16 cellular contexts compared by ENCODE assay signal in genomic region chr21:42695324-42696025, GRCh38. TPM values are rescaled to one million over a fixed set of nuclear protein-coding genes. Genes with fewer than 3 reads are reported as not detected.
A peak's percentile ranks its signal among the peaks of the same experiment; 100 is the strongest.
DNase-seq lines count a peak whose midpoint lies in the region; ATAC-seq, FAIRE-seq and TF ChIP-seq lines count a peak whose summit lies in the region.
"Had no signal": no experiment of that assay in that cellular context is flagged by ENCODE, and none has a peak within 500 bp of the region (broad histone marks: within the 10 kb centered on the region; RNA-seq: fewer than 3 reads in every experiment).

No MANE protein-coding gene starts in this region.

- peak overlapping the region in 1 of 2 donors; percentile 43 for H3K27ac ChIP-seq in breast epithelium
- H3K27ac ChIP-seq in small intestine (ENCODE audit: low read depth in 1 of 2, low read length in 1 of 2) = no peak overlapping the region
- H3K27ac ChIP-seq: A549, colonic mucosa, lower lobe of right lung, uterus had no signal

- H3K27me3 Mint-ChIP-seq in MCF 10A (ENCODE audit: insufficient read depth, unreplicated experiment) = peaks cover 38% of the 10 kb centered on the region

- ATAC-seq in left ventricle myocardium superior = peak; percentile 74
- ATAC-seq: A549; stimulated activated effector memory CD8-positive, alpha-beta T cell treated with anti-CD3 and anti-CD28 coated beads, Interleukin-12 subunit alpha, Interleukin-12 subunit beta, amount 100 ng/mL, for 72 hours had no signal

- H3K4me1 ChIP-seq in breast epithelium (no peaks in the 10 kb centered on the region), small intestine (ENCODE audit: control insufficient read depth in 2 of 2, insufficient read depth in 1 of 2, low read depth in 1 of 2, low read length in 1 of 2) (no peaks in the 10 kb centered on the region)
- H3K4me1 ChIP-seq: A549, colonic mucosa, lower lobe of right lung, uterus had no signal

- H3K4me3 ChIP-seq in breast epithelium (no peak overlapping the region), cardiac fibroblast (replicated peaks in 1 of 2; ENCODE audit: low read depth in 2 of 2, low read length in 2 of 2) (no peak overlapping the region), small intestine (ENCODE audit: low read depth in 1 of 2, low read length in 2 of 2) (no peak overlapping the region)
- H3K4me3 ChIP-seq: A549, colonic mucosa, lower lobe of right lung, uterus had no signal

- H3K4me3 Mint-ChIP-seq in MCF 10A (ENCODE audit: unreplicated experiment) = no peak overlapping the region
- H3K4me3 Mint-ChIP-seq: stimulated activated effector memory CD8-positive, alpha-beta T cell treated with anti-CD3 and anti-CD28 coated beads, Interleukin-12 subunit alpha, Interleukin-12 subunit beta, amount 100 ng/mL, for 72 hours had no signal

- WGBS in small intestine, 3 donors = 79 to 90% (median 82%) methylated on average over 13 of the region's 13 CpGs

- no peaks in the 10 kb centered on the region for H3K9me3 ChIP-seq in breast epithelium
- no peaks in the 10 kb centered on the region for H3K9me3 ChIP-seq in small intestine (ENCODE audit: control insufficient read depth, low read depth)
- H3K9me3 ChIP-seq: A549, colonic mucosa, lower lobe of right lung, uterus had no signal

- no peak for FAIRE-seq in small intestine (lab: Jason Lieb, UNC)
- FAIRE-seq: A549 had no signal

- no peak overlapping the region for H3K27ac Mint-ChIP-seq in MCF 10A (ENCODE audit: low read depth, unreplicated experiment)
- H3K27ac Mint-ChIP-seq: stimulated activated effector memory CD8-positive, alpha-beta T cell treated with anti-CD3 and anti-CD28 coated beads, Interleukin-12 subunit alpha, Interleukin-12 subunit beta, amount 100 ng/mL, for 72 hours had no signal

- CTCF ChIA-PET in MCF 10A (lab: Yijun Ruan, JAX) = interaction anchor here (0.7 kb wide), 1 partner anchor 27 kb away, joined by 3 read pairs; no protein-coding TSS in a partner anchor

- intact Hi-C loops in MCF 10A (cut with micrococcal nuclease) (no loop called here), breast epithelium (cut with DNase I; ENCODE audit: low total_unique reads) (no loop called here), left ventricle myocardium superior (cut with micrococcal nuclease) (no loop called here)

- POLR2A ChIA-PET in MCF 10A (lab: Yijun Ruan, JAX) = no interaction called here

- H3K4me1 Mint-ChIP-seq in MCF 10A (ENCODE audit: insufficient read depth, unreplicated experiment) = no peaks in the 10 kb centered on the region
- H3K4me1 Mint-ChIP-seq: stimulated activated effector memory CD8-positive, alpha-beta T cell treated with anti-CD3 and anti-CD28 coated beads, Interleukin-12 subunit alpha, Interleukin-12 subunit beta, amount 100 ng/mL, for 72 hours had no signal

- H3K27me3 ChIP-seq in breast epithelium = no peaks in the 10 kb centered on the region
- H3K27me3 ChIP-seq in small intestine (ENCODE audit: control insufficient read depth in 2 of 2, insufficient read depth in 2 of 2, low read length in 2 of 2) = no peaks in the 10 kb centered on the region
- H3K27me3 ChIP-seq: colonic mucosa, uterus had no signal

- H3K9me3 Mint-ChIP-seq in MCF 10A (ENCODE audit: unreplicated experiment) = no peaks in the 10 kb centered on the region
- H3K9me3 Mint-ChIP-seq: stimulated activated effector memory CD8-positive, alpha-beta T cell treated with anti-CD3 and anti-CD28 coated beads, Interleukin-12 subunit alpha, Interleukin-12 subunit beta, amount 100 ng/mL, for 72 hours had no signal

- no peaks in the 10 kb centered on the region for H3K36me3 ChIP-seq in breast epithelium
- no peaks in the 10 kb centered on the region for H3K36me3 ChIP-seq in small intestine (ENCODE audit: control insufficient read depth in 2 of 2, insufficient read depth in 2 of 2, low read length in 2 of 2)
- H3K36me3 ChIP-seq: colonic mucosa, lower lobe of right lung, uterus had no signal

- H3K36me3 Mint-ChIP-seq in MCF 10A (ENCODE audit: insufficient read depth, unreplicated experiment) = no peaks in the 10 kb centered on the region
- H3K36me3 Mint-ChIP-seq: stimulated activated effector memory CD8-positive, alpha-beta T cell treated with anti-CD3 and anti-CD28 coated beads, Interleukin-12 subunit alpha, Interleukin-12 subunit beta, amount 100 ng/mL, for 72 hours had no signal

- DNase-seq in MCF 10A (ENCODE audit: unreplicated experiment) (peak; percentile 78), breast epithelium (ENCODE audit: low spot score in 2 of 2) (no peak), cardiac fibroblast (ENCODE audit: low read depth in 2 of 2) (peak; percentile 43 to 75), left ventricle myocardium superior (no peak), superior temporal gyrus (ENCODE audit: extremely low spot score) (peak; percentile 51), small intestine (no peak), DMS53 (lab: John Stamatoyannopoulos, UW) (no peak)
- no peak for DNase-seq in activated T-cell treated with anti-CD3 and anti-CD28 coated beads, Interleukin-2, amount 50 U/mL, for 48 hours
- DNase-seq: colonic mucosa; lower lobe of right lung; NCI-H2081 treated with DMSO at 0.1 percent for 48 hours; stimulated activated CD4-positive, alpha-beta T cell treated with anti-CD3 and anti-CD28 coated beads, Interleukin-1b, Interleukin-23, amount 100 ng/mL, for 48 hours; T-helper 1 cell had no signal

- TF ChIP-seq CTCF in MCF 10A (IDR thresholded peaks at IDR 0.05; ENCODE audit: unreplicated experiment) (no peak), breast epithelium (IDR thresholded peaks at IDR 0.05) (no peak), cardiac fibroblast (IDR thresholded peaks at IDR 0.05; ENCODE audit: low read depth, low read length) (no peak)

- TF ChIP-seq POLR2A in breast epithelium (IDR thresholded peaks at IDR 0.05) = no peak

- BruUV-seq in MCF 10A (replicated peaks; lab: Mats Ljungman, UMichigan) = no TSS peak

RNA-seq across cellular contexts. Expression of gene PDE9A, which starts 42.1 kb away (rescaled TPM):
- total RNA-seq in MCF 10A (2022) (not detected in 2 replicates), breast epithelium (10 to 100 TPM in 2 of 3 donors, 1 to 10 TPM in 1; 3.0 to 14.7 (median 10.5) TPM), left ventricle myocardium superior (4.1 TPM)
- polyA plus RNA-seq in small intestine = 10 to 100 TPM; 34.8 to 96.6 (median 64.3) TPM

Comparison
In these comparisons a context has a peak if more than half of its experiments do, and no peak if none do; other contexts are left out.
1. DNase-seq: peak in MCF 10A (single experiment), cardiac fibroblast (2 of 2) and superior temporal gyrus (single experiment); none in breast epithelium (0 of 2), left ventricle myocardium superior (single experiment), small intestine (single experiment), DMS53 (single experiment) and activated T-cell treated with anti-CD3 and anti-CD28 coated beads, Interleukin-2, amount 50 U/mL, for 48 hours (0 of 2).